In the genomic region with DNA sequence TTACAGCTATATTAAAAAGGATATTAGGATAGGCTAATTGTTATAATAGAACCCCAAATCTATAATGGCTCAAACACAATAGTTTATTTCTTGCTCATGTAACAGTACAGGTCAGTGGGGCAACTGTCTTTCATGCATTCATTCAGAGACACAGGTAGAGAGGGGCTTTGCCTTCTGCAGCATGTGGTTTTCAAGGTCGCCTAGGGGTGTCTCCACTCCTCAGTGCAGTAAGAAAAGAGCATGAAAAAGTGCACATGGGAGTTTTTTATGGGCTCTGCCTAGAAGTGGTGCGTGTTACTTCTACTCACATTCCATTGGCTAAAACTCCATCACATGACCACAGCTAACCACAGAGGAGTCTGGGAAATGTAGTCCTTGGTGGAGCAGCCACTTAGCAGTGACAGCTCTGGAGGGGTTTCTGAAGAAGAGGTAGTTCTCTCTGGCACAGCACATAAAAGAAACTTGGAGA, we compare ENCODE assay signal across 1 cellular context.
TF ChIP-seq lines count a peak whose summit lies in the region.

No MANE protein-coding gene starts in this region.

TF ChIP-seq in HEK293, 187 proteins besides CTCF, POLR2A, EP300 and RAD21 (continued from another document):
- TF ChIP-seq, protein P1, sequence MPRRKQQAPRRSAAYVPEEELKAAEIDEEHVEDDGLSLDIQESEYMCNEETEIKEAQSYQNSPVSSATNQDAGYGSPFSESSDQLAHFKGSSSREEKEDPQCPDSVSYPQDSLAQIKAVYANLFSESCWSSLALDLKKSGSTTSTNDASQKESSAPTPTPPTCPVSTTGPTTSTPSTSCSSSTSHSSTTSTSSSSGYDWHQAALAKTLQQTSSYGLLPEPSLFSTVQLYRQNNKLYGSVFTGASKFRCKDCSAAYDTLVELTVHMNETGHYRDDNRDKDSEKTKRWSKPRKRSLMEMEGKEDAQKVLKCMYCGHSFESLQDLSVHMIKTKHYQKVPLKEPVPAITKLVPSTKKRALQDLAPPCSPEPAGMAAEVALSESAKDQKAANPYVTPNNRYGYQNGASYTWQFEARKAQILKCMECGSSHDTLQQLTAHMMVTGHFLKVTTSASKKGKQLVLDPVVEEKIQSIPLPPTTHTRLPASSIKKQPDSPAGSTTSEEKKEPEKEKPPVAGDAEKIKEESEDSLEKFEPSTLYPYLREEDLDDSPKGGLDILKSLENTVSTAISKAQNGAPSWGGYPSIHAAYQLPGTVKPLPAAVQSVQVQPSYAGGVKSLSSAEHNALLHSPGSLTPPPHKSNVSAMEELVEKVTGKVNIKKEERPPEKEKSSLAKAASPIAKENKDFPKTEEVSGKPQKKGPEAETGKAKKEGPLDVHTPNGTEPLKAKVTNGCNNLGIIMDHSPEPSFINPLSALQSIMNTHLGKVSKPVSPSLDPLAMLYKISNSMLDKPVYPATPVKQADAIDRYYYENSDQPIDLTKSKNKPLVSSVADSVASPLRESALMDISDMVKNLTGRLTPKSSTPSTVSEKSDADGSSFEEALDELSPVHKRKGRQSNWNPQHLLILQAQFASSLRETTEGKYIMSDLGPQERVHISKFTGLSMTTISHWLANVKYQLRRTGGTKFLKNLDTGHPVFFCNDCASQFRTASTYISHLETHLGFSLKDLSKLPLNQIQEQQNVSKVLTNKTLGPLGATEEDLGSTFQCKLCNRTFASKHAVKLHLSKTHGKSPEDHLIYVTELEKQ (tag by site-specific recombination; IDR thresholded peaks at IDR 0.05; ENCODE audit: borderline replicate concordance): no peak
- TF ChIP-seq ZBTB7A (tag by site-specific recombination; IDR thresholded peaks at IDR 0.05; ENCODE audit: low read depth): no peak
- no peak for TF ChIP-seq REPIN1 (tag by site-specific recombination; IDR thresholded peaks at IDR 0.05; ENCODE audit: low read depth)
- peak; percentile 25; the same call in 1 of the 2 replicates for TF ChIP-seq ZNF561 (tag by site-specific recombination; IDR thresholded peaks at IDR 0.05; ENCODE audit: borderline replicate concordance)
- no peak for TF ChIP-seq GLIS1 (tag by site-specific recombination; IDR thresholded peaks at IDR 0.05)
